In genomic region chr19:47005873-47006272, GRCh38 we compare ENCODE assay signal across 14 cellular contexts. TPM values are rescaled to one million over a fixed set of nuclear protein-coding genes. Genes with fewer than 3 reads are reported as not detected.
DNase-seq lines count a peak whose midpoint lies in the region; ATAC-seq, FAIRE-seq and TF ChIP-seq lines count a peak whose summit lies in the region.
"Had no signal": no experiment of that assay in that cellular context is flagged by ENCODE, and none has a peak within 500 bp of the region (broad histone marks: within the 10 kb centered on the region; RNA-seq: fewer than 3 reads in every experiment).

No MANE protein-coding gene starts in this region.

- peaks cover 0 to 7% of the 10 kb centered on the region in 2 experiments for H4K20me1 ChIP-seq in H1 (replicated peaks in 1 of 2; ENCODE audit: control insufficient read depth in 1 of 2, insufficient read depth in 2 of 2, low read length in 2 of 2)

- CTCF ChIA-PET in activated CD4-positive, alpha-beta memory T cell treated with anti-CD3 and anti-CD28 coated beads for 36 hours (lab: Charles Lee): no interaction called here
- CTCF ChIA-PET in activated CD4-positive, alpha-beta memory T cell treated with anti-CD3 and anti-CD28 coated beads, Interleukin-2, amount 10 ng/mL, durations not matched to agents 7 days and 5 days (lab: Charles Lee): no interaction called here
- CTCF ChIA-PET in H1 (lab: Charles Lee; ENCODE audit: partially characterized antibody): interaction anchor here (1.0 to 2.5 kb wide), 2 partner anchors 14 to 239 kb away, joined by 3 to 8 read pairs; no protein-coding TSS in a partner anchor

- no peak overlapping the region for H4K5ac ChIP-seq in H1 (ENCODE audit: insufficient read length, low read depth, low read length)

- peak overlapping the region; percentile 17 for H4K91ac ChIP-seq in H1 (replicated peaks; ENCODE audit: insufficient read length, low read length)

- WGBS in H1 (ENCODE audit: extremely low coverage in 1 of 2, insufficient coverage in 1 of 2, insufficient read length in 1 of 2, insufficient replicate concordance in 2 of 2, low coverage in 1 of 2, low lambda C conversion rate in 2 of 2, missing lambda C conversion rate in 1 of 2), 2 experiments: 88% methylated on average over 4 of the region's 4 CpGs; no CpG with 5 or more reads in 1 of the 2 experiments
- 60 to 75% (median 63%) methylated on average over 4 of the region's 4 CpGs for WGBS in small intestine, 3 donors

- H2BK120ac ChIP-seq in H1 (replicated peaks; ENCODE audit: low read depth, low read length): no peak overlapping the region

- no peak overlapping the region for H3K27ac ChIP-seq in H1 (ENCODE audit: low read depth, low read length)
- H3K27ac ChIP-seq in small intestine (ENCODE audit: low read depth in 1 of 2, low read length in 1 of 2): no peak overlapping the region
- H3K27ac ChIP-seq: esophagus squamous epithelium, tibial artery had no signal

- H2BK20ac ChIP-seq in H1 (ENCODE audit: low read length): no peak overlapping the region

- H3K79me1 ChIP-seq in H1 (ENCODE audit: low read depth, low read length): peaks cover 2% of the 10 kb centered on the region; the same call in 1 of the 2 replicates

- H4K8ac ChIP-seq in H1 (ENCODE audit: extremely low read depth, insufficient read depth, low read length): no peak overlapping the region

- peaks cover 5% of the 10 kb centered on the region for H3K9me3 Mint-ChIP-seq in activated CD4-positive, alpha-beta memory T cell treated with anti-CD3 and anti-CD28 coated beads for 36 hours
- H3K9me3 Mint-ChIP-seq in activated CD4-positive, alpha-beta memory T cell treated with anti-CD3 and anti-CD28 coated beads, Interleukin-2, amount 10 ng/mL, durations not matched to agents 7 days and 5 days: no peaks in the 10 kb centered on the region

- no peak overlapping the region for H3K4me3 ChIP-seq in H1 (ENCODE audit: extremely low read depth in 1 of 4, insufficient read depth in 2 of 4, low read depth in 3 of 4, low read length in 4 of 4)
- H3K4me3 ChIP-seq in small intestine (ENCODE audit: low read depth in 1 of 2, low read length in 2 of 2): no peak overlapping the region
- H3K4me3 ChIP-seq: esophagus squamous epithelium, tibial artery had no signal

- peak overlapping the region; percentile 61; the same call in 1 of the 2 replicates for H2BK15ac ChIP-seq in H1 (ENCODE audit: low read length)

- H3K4ac ChIP-seq in H1 (replicated peaks; ENCODE audit: insufficient read length, low read depth, low read length): no peak overlapping the region

- H3K18ac ChIP-seq in H1 (ENCODE audit: extremely low read depth, low read length): no peak overlapping the region

- no peak overlapping the region for H2AK5ac ChIP-seq in H1 (ENCODE audit: low read depth, low read length)

- H3K4me2 ChIP-seq in H1 (ENCODE audit: insufficient read depth in 1 of 2, low read depth in 2 of 2, low read length in 2 of 2): no peak overlapping the region

- no peaks in the 10 kb centered on the region for H3K9me3 ChIP-seq in H1 (ENCODE audit: insufficient read depth in 2 of 2, low read depth in 1 of 2, low read length in 1 of 2)
- H3K9me3 ChIP-seq in small intestine (ENCODE audit: control insufficient read depth, low read depth): no peaks in the 10 kb centered on the region
- H3K9me3 ChIP-seq: esophagus squamous epithelium, tibial artery had no signal

- H2BK5ac ChIP-seq in H1 (ENCODE audit: low read depth, low read length): no peak overlapping the region

- no peaks in the 10 kb centered on the region for H3K27me3 Mint-ChIP-seq in activated CD4-positive, alpha-beta memory T cell treated with anti-CD3 and anti-CD28 coated beads for 36 hours
- peaks cover 8% of the 10 kb centered on the region for H3K27me3 Mint-ChIP-seq in activated CD4-positive, alpha-beta memory T cell treated with anti-CD3 and anti-CD28 coated beads, Interleukin-2, amount 10 ng/mL, durations not matched to agents 7 days and 5 days

- no peaks in the 10 kb centered on the region for H3K4me1 Mint-ChIP-seq in activated CD4-positive, alpha-beta memory T cell treated with anti-CD3 and anti-CD28 coated beads for 36 hours (ENCODE audit: low read depth)
- no peaks in the 10 kb centered on the region for H3K4me1 Mint-ChIP-seq in activated CD4-positive, alpha-beta memory T cell treated with anti-CD3 and anti-CD28 coated beads, Interleukin-2, amount 10 ng/mL, durations not matched to agents 7 days and 5 days

- TF ChIP-seq CTCF in H1 (IDR thresholded peaks at IDR 0.05; ENCODE audit: control extremely low read depth in 1 of 3, insufficient read depth in 1 of 3, low read depth in 1 of 3, low read length in 3 of 3): no peak

- no peaks in the 10 kb centered on the region for H3K79me2 ChIP-seq in H1 (ENCODE audit: control insufficient read depth in 1 of 2, insufficient read depth in 2 of 2, low read length in 2 of 2)

- TF ChIP-seq POLR2A in H1 (IDR thresholded peaks at IDR 0.05; ENCODE audit: control extremely low read depth in 1 of 2, low read depth in 2 of 2, low read length in 2 of 2): no peak

- TF ChIP-seq RAD21 in H1 (IDR thresholded peaks at IDR 0.05 in 1 of 2, conservative IDR thresholded peaks at IDR 0.05 in 1 of 2; ENCODE audit: low read depth in 2 of 2, low read length in 2 of 2): no peak

- no peaks in the 10 kb centered on the region for H3K23me2 ChIP-seq in H1 (ENCODE audit: low read depth, low read length)

- H3K36me3 Mint-ChIP-seq in activated CD4-positive, alpha-beta memory T cell treated with anti-CD3 and anti-CD28 coated beads for 36 hours: no peaks in the 10 kb centered on the region
- peaks cover 4% of the 10 kb centered on the region for H3K36me3 Mint-ChIP-seq in activated CD4-positive, alpha-beta memory T cell treated with anti-CD3 and anti-CD28 coated beads, Interleukin-2, amount 10 ng/mL, durations not matched to agents 7 days and 5 days (ENCODE audit: low read depth)

- no peak for FAIRE-seq in H1 (lab: Jason Lieb, UNC)
- FAIRE-seq in small intestine (lab: Jason Lieb, UNC): no peak
- FAIRE-seq: kidney had no signal

- intact Hi-C loops in activated CD4-positive, alpha-beta memory T cell treated with anti-CD3 and anti-CD28 coated beads for 36 hours (cut with micrococcal nuclease): no loop called here

- H2BK12ac ChIP-seq in H1 (ENCODE audit: low read depth, low read length): 0 out of 2 replicates have a peak overlapping the region, but pooled peaks have one; percentile 33

- H3K36me3 ChIP-seq in H1 (ENCODE audit: control insufficient read depth in 2 of 4, insufficient read depth in 4 of 4, low read length in 3 of 4) (peaks cover 2 to 3% (median 2%) of the 10 kb centered on the region in 4 experiments; a peak in 2 of 8 replicates), small intestine (ENCODE audit: control insufficient read depth in 2 of 2, insufficient read depth in 2 of 2, low read length in 2 of 2) (peaks cover 0 to 7% of the 10 kb centered on the region in 2 donors)

- H3K4me3 Mint-ChIP-seq in activated CD4-positive, alpha-beta memory T cell treated with anti-CD3 and anti-CD28 coated beads for 36 hours: no peak overlapping the region
- no peak overlapping the region for H3K4me3 Mint-ChIP-seq in activated CD4-positive, alpha-beta memory T cell treated with anti-CD3 and anti-CD28 coated beads, Interleukin-2, amount 10 ng/mL, durations not matched to agents 7 days and 5 days
- H3K4me3 Mint-ChIP-seq: T-cell had no signal

- no peak for TF ChIP-seq EP300 in H1 (IDR thresholded peaks at IDR 0.05; ENCODE audit: borderline replicate concordance in 1 of 2, low read depth in 2 of 2, low read length in 2 of 2)

- H3K27ac Mint-ChIP-seq in activated CD4-positive, alpha-beta memory T cell treated with anti-CD3 and anti-CD28 coated beads for 36 hours: no peak overlapping the region
- H3K27ac Mint-ChIP-seq in activated CD4-positive, alpha-beta memory T cell treated with anti-CD3 and anti-CD28 coated beads, Interleukin-2, amount 10 ng/mL, durations not matched to agents 7 days and 5 days: no peak overlapping the region
- H3K27ac Mint-ChIP-seq: T-cell had no signal

- POLR2A ChIA-PET in activated CD4-positive, alpha-beta memory T cell treated with anti-CD3 and anti-CD28 coated beads for 36 hours (lab: Charles Lee): no interaction called here
- POLR2A ChIA-PET in activated CD4-positive, alpha-beta memory T cell treated with anti-CD3 and anti-CD28 coated beads, Interleukin-2, amount 10 ng/mL, durations not matched to agents 7 days and 5 days (lab: Charles Lee): interaction anchor here (1.2 to 1.4 kb wide), 2 partner anchors 8 to 107 kb away, joined by 3 read pairs; partner anchors contain the start of gene ZC3H4
- POLR2A ChIA-PET in H1 (lab: Charles Lee; ENCODE audit: partially characterized antibody): interaction anchor here (0.6 to 2.0 kb wide), 3 partner anchors 9 to 1111 kb away, joined by 3 to 5 read pairs (median 3); no protein-coding TSS in a partner anchor

- H3K27me3 ChIP-seq in H1 (replicated peaks in 1 of 4; ENCODE audit: control insufficient read depth in 3 of 4, extremely low read depth in 1 of 4, insufficient read depth in 3 of 4, low read length in 3 of 4) (no peaks in the 10 kb centered on the region), small intestine (ENCODE audit: control insufficient read depth in 2 of 2, insufficient read depth in 2 of 2, low read length in 2 of 2) (peaks cover 0 to 4% of the 10 kb centered on the region in 2 donors)

- H2AFZ ChIP-seq in H1 (ENCODE audit: low read length): no peak overlapping the region

- H3K14ac ChIP-seq in H1 (ENCODE audit: insufficient read length): no peak overlapping the region

- no peak overlapping the region for H3K56ac ChIP-seq in H1 (replicated peaks; ENCODE audit: insufficient read length, low read depth, low read length)

- ATAC-seq in HG03354 (IDR thresholded peaks at IDR 0.05; ENCODE audit: poor library complexity, severe bottlenecking, unreplicated experiment): no peak
- ATAC-seq in GM18511 (IDR thresholded peaks at IDR 0.05; ENCODE audit: unreplicated experiment): no peak

- H3K4me1 ChIP-seq in H1 (replicated peaks in 1 of 4; ENCODE audit: control insufficient read depth in 3 of 4, insufficient read depth in 4 of 4, low read length in 3 of 4) (peaks cover 0 to 5% (median 0%) of the 10 kb centered on the region in 4 experiments; a peak in 2 of 7 replicates), small intestine (ENCODE audit: control insufficient read depth in 2 of 2, insufficient read depth in 1 of 2, low read depth in 1 of 2, low read length in 1 of 2) (no peaks in the 10 kb centered on the region)

- no peak overlapping the region for H3K9ac ChIP-seq in H1 (replicated peaks in 1 of 4; ENCODE audit: extremely low read depth in 1 of 4, low read depth in 3 of 4, low read length in 3 of 4)

- peak; percentile 30 for DNase-seq in activated CD4-positive, alpha-beta memory T cell treated with anti-CD3 and anti-CD28 coated beads for 36 hours
- DNase-seq in activated CD4-positive, alpha-beta memory T cell treated with anti-CD3 and anti-CD28 coated beads, Interleukin-2, amount 10 ng/mL, durations not matched to agents 7 days and 5 days: no peak
- DNase-seq in NCI-H774 (lab: John Stamatoyannopoulos, UW) (peak; percentile 36), H1 (ENCODE audit: low read depth in 1 of 2, low spot score in 2 of 2) (no peak), small intestine (peak; percentile 44), germinal center (ENCODE audit: low spot score) (no peak)
- DNase-seq: esophagus squamous epithelium, kidney, NCI-H2081 treated with DMSO at 0.1 percent for 48 hours, posterior cingulate gyrus, T-cell, tibial artery had no signal

- no peak overlapping the region for H3K23ac ChIP-seq in H1 (ENCODE audit: insufficient read length)

RNA-seq across cellular contexts. Expression of gene NPAS1, which starts 13.8 kb away (rescaled TPM):
- total RNA-seq in activated CD4-positive, alpha-beta memory T cell treated with anti-CD3 and anti-CD28 coated beads for 36 hours: not detected
- total RNA-seq in activated CD4-positive, alpha-beta memory T cell treated with anti-CD3 and anti-CD28 coated beads, Interleukin-2, amount 10 ng/mL, durations not matched to agents 7 days and 5 days: under 1 TPM; 0.20 to 0.48 TPM
- total RNA-seq in H1 (2021; fragmentation: NEBNext Ultra II Directional; extraction: Animal tissue kit (Norgen Biotek cat#: 25700)): 9.0 and 9.9 TPM in 2 replicates
- polyA plus RNA-seq in H1 (2011; rRNA removed) (13.9 and 26.8 TPM in 2 replicates), small intestine (under 1 TPM in 1 of 3 donors, not detected in 2; 0.24 TPM)
- polyA plus RNA-seq in H1 (2011; cell fraction: cytosol; rRNA removed): 17.3 TPM
- polyA plus RNA-seq in H1 (2011; cell fraction: nucleus; rRNA removed): 27.9 TPM
- polyA plus RNA-seq in H1 (2012, experiment 1 of 2): 7.4 to 12.8 TPM (median 11.3 TPM) in 4 replicates
- polyA plus RNA-seq in H1 (2012, experiment 2 of 2): 9.8 TPM
- polyA plus RNA-seq in H1 (2013, experiment 1 of 2): 6.6 TPM
- polyA plus RNA-seq in H1 (2013, experiment 2 of 2): 5.8 TPM
- 2.4 and 4.5 TPM in 2 replicates for polyA minus RNA-seq in H1 (2011; rRNA and poly(A)+ RNA removed)
- 9.7 TPM for polyA minus RNA-seq in H1 (2011; cell fraction: cytosol; rRNA and poly(A)+ RNA removed)
- 9.2 TPM for polyA minus RNA-seq in H1 (2011; cell fraction: nucleus; rRNA and poly(A)+ RNA removed)

RNA-seq across cellular contexts. Expression of gene TMEM160, which starts 42.6 kb away (rescaled TPM):
- total RNA-seq in activated CD4-positive, alpha-beta memory T cell treated with anti-CD3 and anti-CD28 coated beads for 36 hours: 10 to 100 TPM; 62.8 to 69.8 TPM
- total RNA-seq in activated CD4-positive, alpha-beta memory T cell treated with anti-CD3 and anti-CD28 coated beads, Interleukin-2, amount 10 ng/mL, durations not matched to agents 7 days and 5 days: 10 to 100 TPM; 56.2 to 56.3 TPM
- 57.5 and 61.7 TPM in 2 replicates for total RNA-seq in H1 (2021; fragmentation: NEBNext Ultra II Directional; extraction: Animal tissue kit (Norgen Biotek cat#: 25700))
- 152 and 209 TPM in 2 replicates for polyA plus RNA-seq in H1 (2011; rRNA removed)
- 87.1 TPM for polyA plus RNA-seq in H1 (2011; cell fraction: cytosol; rRNA removed)
- polyA plus RNA-seq in H1 (2011; cell fraction: nucleus; rRNA removed): 85.1 TPM
- polyA plus RNA-seq in H1 (2012, experiment 1 of 2): 19.0 to 57.5 TPM (median 50.3 TPM) in 4 replicates
- polyA plus RNA-seq in H1 (2012, experiment 2 of 2): 55.3 TPM
- polyA plus RNA-seq in H1 (2013, experiment 1 of 2): 61.7 TPM
- 60.3 TPM for polyA plus RNA-seq in H1 (2013, experiment 2 of 2)
- 2.0 and 2.2 TPM in 2 replicates for polyA minus RNA-seq in H1 (2011; rRNA and poly(A)+ RNA removed)
- 19.2 TPM for polyA minus RNA-seq in H1 (2011; cell fraction: cytosol; rRNA and poly(A)+ RNA removed)
- polyA minus RNA-seq in H1 (2011; cell fraction: nucleus; rRNA and poly(A)+ RNA removed): 26.7 TPM
- 10 to 100 TPM in 2 of 3 donors, 1 to 10 TPM in 1; 5.1 to 70.3 (median 13.1) TPM for polyA plus RNA-seq in small intestine

Comparison
In these comparisons a context has a peak if more than half of its experiments do, and no peak if none do; other contexts are left out.
1. DNase-seq: peak in activated CD4-positive, alpha-beta memory T cell treated with anti-CD3 and anti-CD28 coated beads for 36 hours (single experiment), NCI-H774 (single experiment) and small intestine (single experiment); none in activated CD4-positive, alpha-beta memory T cell treated with anti-CD3 and anti-CD28 coated beads, Interleukin-2, amount 10 ng/mL, durations not matched to agents 7 days and 5 days (single experiment), H1 (0 of 2) and germinal center (single experiment).